In genomic region chr3:177589921-177590336, GRCh38 we compare ENCODE assay signal across 8 cellular contexts.
DNase-seq lines count a peak whose midpoint lies in the region; ATAC-seq and TF ChIP-seq lines count a peak whose summit lies in the region.

No MANE protein-coding gene starts in this region.

- TF ChIP-seq CTCF in ascending aorta (IDR thresholded peaks at IDR 0.05), result no peak

- no peak overlapping the region for H3K4me3 ChIP-seq in ascending aorta

- ATAC-seq in GM21529 (IDR thresholded peaks at IDR 0.05; ENCODE audit: unreplicated experiment), result peak; percentile 75
- peak; percentile 84 for ATAC-seq in left colon

- H3K36me3 ChIP-seq in ascending aorta, result no peaks in the 10 kb centered on the region

- DNase-seq in GM03348 (ENCODE audit: low spot score), result peak; percentile 79
- peak; percentile 95 for DNase-seq in HS-5 (ENCODE audit: low read depth)
- DNase-seq in T1000 (lab: John Stamatoyannopoulos, UW), result peak; percentile 33
- DNase-seq in left colon, result no peak
- no peak for DNase-seq in ascending aorta (ENCODE audit: low spot score in 2 of 2)
- DNase-seq in putamen (ENCODE audit: low spot score), result no peak
- no peak for DNase-seq in islet precursor cell

- H3K27me3 ChIP-seq in ascending aorta, result no peaks in the 10 kb centered on the region

- intact Hi-C loops in left colon (cut with DNase I, micrococcal nuclease) (no loop called here), ascending aorta (cut with DNase I) (no loop called here)

- H3K9me3 ChIP-seq in ascending aorta, result no peaks in the 10 kb centered on the region

- H3K4me1 ChIP-seq in ascending aorta, result peaks cover 0 to 3% of the 10 kb centered on the region in 2 donors

- peak overlapping the region in 1 of 2 donors; percentile 63 for H3K27ac ChIP-seq in ascending aorta

Comparison
In these comparisons a context has a peak if more than half of its experiments do, and no peak if none do; other contexts are left out.
1. DNase-seq: peak in GM03348 (single experiment), HS-5 (single experiment) and T1000 (single experiment); none in left colon (0 of 2), ascending aorta (0 of 2), putamen (single experiment) and islet precursor cell (single experiment).